Comparison of ENCODE assay signal across 3 cellular contexts in genomic region chr3:3634326-3634725, GRCh38.
"Had no signal": no experiment of that assay in that cellular context is flagged by ENCODE, and none has a peak within 500 bp of the region (broad histone marks: within the 10 kb centered on the region; RNA-seq: fewer than 3 reads in every experiment).

No MANE protein-coding gene starts in this region.

- H3K4me3 ChIP-seq: GM12878 had no signal

- DNase-seq: GDM1, GF-D8 had no signal
